Comparison of ENCODE assay signal across 17 cellular contexts in genomic region chr2:70683455-70683854, GRCh38.
"Had no signal": no experiment of that assay in that cellular context is flagged by ENCODE, and none has a peak within 500 bp of the region (broad histone marks: within the 10 kb centered on the region; RNA-seq: fewer than 3 reads in every experiment).

No MANE protein-coding gene starts in this region.

- H3K4me3 Mint-ChIP-seq: naive thymus-derived CD8-positive, alpha-beta T cell; stimulated activated naive B cell treated with anti-CD40 and anti-IgM and Interleukin-4, amounts not matched to agents 10 μg/mL and 1 μg/mL and 100 μg/mL, for 72 hours; stimulated activated naive CD8-positive, alpha-beta T cell treated with anti-CD3 and anti-CD28 coated beads, Interleukin-15, amount 100 ng/mL, for 72 hours had no signal

- H3K9me3 ChIP-seq: heart left ventricle, mucosa of descending colon, right atrium auricular region, thoracic aorta, transverse colon had no signal

- H3K27me3 ChIP-seq: heart left ventricle, right atrium auricular region, transverse colon had no signal

- H3K36me3 ChIP-seq: heart left ventricle, right atrium auricular region, thoracic aorta, transverse colon had no signal

- H3K4me1 Mint-ChIP-seq: naive thymus-derived CD8-positive, alpha-beta T cell had no signal

- H3K9me3 Mint-ChIP-seq: naive thymus-derived CD8-positive, alpha-beta T cell; stimulated activated naive B cell treated with anti-CD40 and anti-IgM and Interleukin-4, amounts not matched to agents 10 μg/mL and 1 μg/mL and 100 μg/mL, for 72 hours; stimulated activated naive CD8-positive, alpha-beta T cell treated with anti-CD3 and anti-CD28 coated beads, Interleukin-15, amount 100 ng/mL, for 72 hours had no signal

- H3K4me3 ChIP-seq: heart left ventricle, mucosa of descending colon, right atrium auricular region, thoracic aorta, transverse colon had no signal

- DNase-seq: cerebellar nuclear complex; dermis blood vessel endothelial cell; heart left ventricle; hippocampal formation; kidney glomerular epithelial cell; mammary epithelial cell; mucosa of descending colon; naive thymus-derived CD8-positive, alpha-beta T cell; stimulated activated CD4-positive, alpha-beta T cell treated with anti-CD3 and anti-CD28 coated beads, Interleukin-15, amount 100 ng/mL, for 24 hours; stimulated activated CD4-positive, alpha-beta T cell treated with anti-CD3 and anti-CD28 coated beads, Interleukin-1b, Interleukin-23, amount 100 ng/mL, for 48 hours; stimulated activated CD4-positive, alpha-beta T cell treated with anti-CD3 and anti-CD28 coated beads, Interleukin-4, amount 100 ng/mL, for 24 hours; stimulated activated naive B cell treated with anti-CD40 and anti-IgM and Interleukin-4, amounts not matched to agents 10 μg/mL and 1 μg/mL and 100 μg/mL, for 72 hours; stimulated activated naive CD8-positive, alpha-beta T cell treated with anti-CD3 and anti-CD28 coated beads, Interleukin-15, amount 100 ng/mL, for 72 hours; transverse colon had no signal

- H3K27ac Mint-ChIP-seq: stimulated activated naive B cell treated with anti-CD40 and anti-IgM and Interleukin-4, amounts not matched to agents 10 μg/mL and 1 μg/mL and 100 μg/mL, for 72 hours had no signal

- H3K27me3 Mint-ChIP-seq: naive thymus-derived CD8-positive, alpha-beta T cell; stimulated activated naive B cell treated with anti-CD40 and anti-IgM and Interleukin-4, amounts not matched to agents 10 μg/mL and 1 μg/mL and 100 μg/mL, for 72 hours; stimulated activated naive CD8-positive, alpha-beta T cell treated with anti-CD3 and anti-CD28 coated beads, Interleukin-15, amount 100 ng/mL, for 72 hours had no signal

- H3K27ac ChIP-seq: heart left ventricle, right atrium auricular region, thoracic aorta, transverse colon had no signal

- ATAC-seq: esophagus mucosa; heart left ventricle; mucosa of descending colon; naive thymus-derived CD8-positive, alpha-beta T cell; stimulated activated naive B cell treated with anti-CD40 and anti-IgM and Interleukin-4, amounts not matched to agents 10 μg/mL and 1 μg/mL and 100 μg/mL, for 72 hours; stimulated activated naive CD8-positive, alpha-beta T cell treated with anti-CD3 and anti-CD28 coated beads, Interleukin-15, amount 100 ng/mL, for 72 hours had no signal

- H3K4me1 ChIP-seq: right atrium auricular region, transverse colon had no signal
